2 cellular contexts compared by ENCODE assay signal in the genomic region with DNA sequence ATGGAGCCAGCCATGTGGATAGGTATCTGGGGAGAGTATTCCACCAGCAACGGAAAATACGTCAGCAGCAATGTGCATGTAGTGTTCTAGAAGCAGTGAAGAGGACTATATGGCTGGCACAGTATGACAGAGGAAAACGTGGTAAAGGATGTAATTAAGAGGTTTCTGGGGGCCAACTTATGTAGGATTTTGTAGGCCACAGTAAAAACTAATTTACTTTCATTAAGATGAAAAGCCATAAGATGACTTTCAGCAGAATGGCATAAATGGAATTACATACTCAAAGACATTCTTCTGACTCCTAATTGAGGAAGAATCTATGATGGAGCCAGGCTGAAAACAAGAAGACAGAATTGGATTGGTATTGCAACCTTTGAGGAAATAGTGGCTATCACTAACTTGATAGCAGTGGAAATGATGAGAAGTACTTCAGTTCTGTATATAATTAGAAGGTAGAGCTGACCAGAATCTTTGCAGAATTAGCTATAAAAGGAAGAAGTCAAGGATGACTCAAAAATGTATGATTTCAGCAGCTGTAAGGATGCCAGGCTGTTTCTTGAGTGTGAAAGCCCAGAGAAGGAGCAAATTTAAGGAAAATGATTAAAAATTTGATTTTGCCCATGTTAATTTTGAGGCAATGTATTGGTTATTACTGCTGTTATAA.
TF ChIP-seq lines count a peak whose summit lies in the region.

No MANE protein-coding gene starts in this region.

TF ChIP-seq in A549, 52 proteins besides CTCF, POLR2A, EP300 and RAD21 (continued from another document):
- TF ChIP-seq BCL3 (IDR thresholded peaks at IDR 0.05): no peak
- TF ChIP-seq ZSCAN20 (CRISPR knock-in tag; IDR thresholded peaks at IDR 0.05): no peak
- no peak for TF ChIP-seq EHF (CRISPR knock-in tag; IDR thresholded peaks at IDR 0.05)
- TF ChIP-seq, protein P1, sequence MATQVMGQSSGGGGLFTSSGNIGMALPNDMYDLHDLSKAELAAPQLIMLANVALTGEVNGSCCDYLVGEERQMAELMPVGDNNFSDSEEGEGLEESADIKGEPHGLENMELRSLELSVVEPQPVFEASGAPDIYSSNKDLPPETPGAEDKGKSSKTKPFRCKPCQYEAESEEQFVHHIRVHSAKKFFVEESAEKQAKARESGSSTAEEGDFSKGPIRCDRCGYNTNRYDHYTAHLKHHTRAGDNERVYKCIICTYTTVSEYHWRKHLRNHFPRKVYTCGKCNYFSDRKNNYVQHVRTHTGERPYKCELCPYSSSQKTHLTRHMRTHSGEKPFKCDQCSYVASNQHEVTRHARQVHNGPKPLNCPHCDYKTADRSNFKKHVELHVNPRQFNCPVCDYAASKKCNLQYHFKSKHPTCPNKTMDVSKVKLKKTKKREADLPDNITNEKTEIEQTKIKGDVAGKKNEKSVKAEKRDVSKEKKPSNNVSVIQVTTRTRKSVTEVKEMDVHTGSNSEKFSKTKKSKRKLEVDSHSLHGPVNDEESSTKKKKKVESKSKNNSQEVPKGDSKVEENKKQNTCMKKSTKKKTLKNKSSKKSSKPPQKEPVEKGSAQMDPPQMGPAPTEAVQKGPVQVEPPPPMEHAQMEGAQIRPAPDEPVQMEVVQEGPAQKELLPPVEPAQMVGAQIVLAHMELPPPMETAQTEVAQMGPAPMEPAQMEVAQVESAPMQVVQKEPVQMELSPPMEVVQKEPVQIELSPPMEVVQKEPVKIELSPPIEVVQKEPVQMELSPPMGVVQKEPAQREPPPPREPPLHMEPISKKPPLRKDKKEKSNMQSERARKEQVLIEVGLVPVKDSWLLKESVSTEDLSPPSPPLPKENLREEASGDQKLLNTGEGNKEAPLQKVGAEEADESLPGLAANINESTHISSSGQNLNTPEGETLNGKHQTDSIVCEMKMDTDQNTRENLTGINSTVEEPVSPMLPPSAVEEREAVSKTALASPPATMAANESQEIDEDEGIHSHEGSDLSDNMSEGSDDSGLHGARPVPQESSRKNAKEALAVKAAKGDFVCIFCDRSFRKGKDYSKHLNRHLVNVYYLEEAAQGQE (IDR thresholded peaks at IDR 0.05): no peak
- TF ChIP-seq RNF2 (IDR thresholded peaks at IDR 0.05; ENCODE audit: borderline replicate concordance, low read depth): no peak
- no peak for TF ChIP-seq ZNF302 (CRISPR knock-in tag; IDR thresholded peaks at IDR 0.05)
- TF ChIP-seq, protein P2, sequence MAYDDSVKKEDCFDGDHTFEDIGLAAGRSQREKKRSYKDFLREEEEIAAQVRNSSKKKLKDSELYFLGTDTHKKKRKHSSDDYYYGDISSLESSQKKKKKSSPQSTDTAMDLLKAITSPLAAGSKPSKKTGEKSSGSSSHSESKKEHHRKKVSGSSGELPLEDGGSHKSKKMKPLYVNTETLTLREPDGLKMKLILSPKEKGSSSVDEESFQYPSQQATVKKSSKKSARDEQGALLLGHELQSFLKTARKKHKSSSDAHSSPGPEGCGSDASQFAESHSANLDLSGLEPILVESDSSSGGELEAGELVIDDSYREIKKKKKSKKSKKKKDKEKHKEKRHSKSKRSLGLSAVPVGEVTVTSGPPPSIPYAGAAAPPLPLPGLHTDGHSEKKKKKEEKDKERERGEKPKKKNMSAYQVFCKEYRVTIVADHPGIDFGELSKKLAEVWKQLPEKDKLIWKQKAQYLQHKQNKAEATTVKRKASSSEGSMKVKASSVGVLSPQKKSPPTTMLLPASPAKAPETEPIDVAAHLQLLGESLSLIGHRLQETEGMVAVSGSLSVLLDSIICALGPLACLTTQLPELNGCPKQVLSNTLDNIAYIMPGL (CRISPR knock-in tag; IDR thresholded peaks at IDR 0.05; ENCODE audit: borderline replicate concordance): no peak
- no peak for TF ChIP-seq KDM1A (IDR thresholded peaks at IDR 0.05; ENCODE audit: low read depth)
- TF ChIP-seq, protein P3, sequence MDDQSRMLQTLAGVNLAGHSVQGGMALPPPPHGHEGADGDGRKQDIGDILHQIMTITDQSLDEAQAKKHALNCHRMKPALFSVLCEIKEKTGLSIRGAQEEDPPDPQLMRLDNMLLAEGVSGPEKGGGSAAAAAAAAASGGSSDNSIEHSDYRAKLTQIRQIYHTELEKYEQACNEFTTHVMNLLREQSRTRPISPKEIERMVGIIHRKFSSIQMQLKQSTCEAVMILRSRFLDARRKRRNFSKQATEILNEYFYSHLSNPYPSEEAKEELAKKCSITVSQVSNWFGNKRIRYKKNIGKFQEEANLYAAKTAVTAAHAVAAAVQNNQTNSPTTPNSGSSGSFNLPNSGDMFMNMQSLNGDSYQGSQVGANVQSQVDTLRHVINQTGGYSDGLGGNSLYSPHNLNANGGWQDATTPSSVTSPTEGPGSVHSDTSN (IDR thresholded peaks at IDR 0.05): no peak

TF ChIP-seq in IMR-90, 13 proteins besides CTCF, POLR2A, EP300 and RAD21 (continued from another document):
- TF ChIP-seq MXI1 (IDR thresholded peaks at IDR 0.05; ENCODE audit: borderline replicate concordance, low read depth, low read length) (no peak), BHLHE40 (IDR thresholded peaks at IDR 0.05; ENCODE audit: low read depth, low read length) (no peak), SMC3 (IDR thresholded peaks at IDR 0.05; ENCODE audit: low read depth, low read length) (no peak), CEBPB (IDR thresholded peaks at IDR 0.05; ENCODE audit: low read depth, low read length) (no peak), MAFK (IDR thresholded peaks at IDR 0.05; ENCODE audit: low read depth, low read length) (no peak)
